In genomic region chr18:1585881-1586488, GRCh38 we compare ENCODE assay signal across 9 cellular contexts.
DNase-seq lines count a peak whose midpoint lies in the region; ATAC-seq, FAIRE-seq and TF ChIP-seq lines count a peak whose summit lies in the region.
"Had no signal": no experiment of that assay in that cellular context is flagged by ENCODE, and none has a peak within 500 bp of the region (broad histone marks: within the 10 kb centered on the region; RNA-seq: fewer than 3 reads in every experiment).

No MANE protein-coding gene starts in this region.

- 2% methylated on average over 7 of the region's 7 CpGs for WGBS in pancreas, 2 donors

- H3K27me3 ChIP-seq in Panc1 (ENCODE audit: control insufficient read depth, insufficient read depth, low read length): no peaks in the 10 kb centered on the region
- peaks cover 0 to 6% (median 0%) of the 10 kb centered on the region in 4 donors for H3K27me3 ChIP-seq in pancreas

- FAIRE-seq in HTR-8/SVneo (lab: Jason Lieb, UNC) (no peak), pancreas (lab: Jason Lieb, UNC) (no peak)

- intact Hi-C loops in Panc1 (cut with micrococcal nuclease; ENCODE audit: unreplicated experiment) (loop anchor here (5.0 to 10.0 kb wide), 3 partner anchors 636 to 959 kb away; no protein-coding TSS in a partner anchor), pancreas (cut with DNase I) (loop anchor here in 1 of 3 donors (10.0 kb wide), 1 partner anchor 959 kb away; no protein-coding TSS in a partner anchor)

- no peaks in the 10 kb centered on the region for H3K4me1 ChIP-seq in Panc1 (ENCODE audit: control insufficient read depth, insufficient read depth, low read length)
- no peaks in the 10 kb centered on the region for H3K4me1 ChIP-seq in pancreas

- peak; percentile 79 for ATAC-seq in GM18861 (IDR thresholded peaks at IDR 0.05; ENCODE audit: unreplicated experiment)
- peak; percentile 58; the same call in 1 of the 2 replicates for ATAC-seq in Panc1
- peak; percentile 41 for ATAC-seq in esophagus mucosa
- ATAC-seq in pancreas: peak in 3 of 4 donors; percentile 69 to 77 (median 73)
- ATAC-seq in HG03196 (IDR thresholded peaks at IDR 0.05; ENCODE audit: unreplicated experiment): no peak

- POLR2A ChIA-PET in Panc1 (lab: Charles Lee): no interaction called here

- DNase-seq in AG10803 (ENCODE audit: low read depth) (peak; percentile 25), HTR-8/SVneo (ENCODE audit: insufficient read length, low spot score) (peak; percentile 9), Panc1 (ENCODE audit: low read depth, low spot score) (no peak), pancreas (no peak), T1000 (lab: John Stamatoyannopoulos, UW) (no peak)

- TF ChIP-seq CTCF in AG10803 (conservative IDR thresholded peaks at IDR 0.05; ENCODE audit: low read length) (peak; percentile 61), Panc1 (IDR thresholded peaks at IDR 0.05) (peak; percentile 52; the same call in 1 of the 2 replicates), pancreas (IDR thresholded peaks at IDR 0.05) (peak in 2 of 4 donors; percentile 30 to 31)

- H3K27ac ChIP-seq in Panc1 (ENCODE audit: low read length) (no peak overlapping the region), pancreas (no peak overlapping the region)
- H3K27ac ChIP-seq: epithelial cell of prostate had no signal

- H3K4me3 ChIP-seq in AG10803 (ENCODE audit: low read length): no peak overlapping the region
- H3K4me3 ChIP-seq in Panc1 (ENCODE audit: low read depth in 2 of 2, low read length in 2 of 2): no peak overlapping the region
- H3K4me3 ChIP-seq in pancreas: no peak overlapping the region

- no peaks in the 10 kb centered on the region for H3K9me3 ChIP-seq in Panc1 (ENCODE audit: control insufficient read depth, insufficient read depth, low read depth, low read length)
- H3K9me3 ChIP-seq in pancreas: no peaks in the 10 kb centered on the region

- in situ Hi-C loops in Panc1 (cut with HindIII; ENCODE audit: low pct_unique_long_range_greater_than_20kb, low sequenced_read_pairs): no loop called here

- H3K36me3 ChIP-seq in Panc1 (ENCODE audit: control insufficient read depth, insufficient read depth, low read length): no peaks in the 10 kb centered on the region
- no peaks in the 10 kb centered on the region for H3K36me3 ChIP-seq in pancreas

- no TSS peak for BruUV-seq in Panc1 (replicated peaks; lab: Mats Ljungman, UMichigan)

- CTCF ChIA-PET in Panc1 (lab: Charles Lee): no interaction called here

Comparison
In these comparisons a context has a peak if more than half of its experiments do, and no peak if none do; other contexts are left out.
1. DNase-seq: peak in AG10803 (single experiment) and HTR-8/SVneo (single experiment); none in Panc1 (single experiment), pancreas (0 of 6) and T1000 (single experiment).